1 cellular context compared by ENCODE assay signal in genomic region chr14:94381149-94382030, GRCh38.
TF ChIP-seq lines count a peak whose summit lies in the region.

No MANE protein-coding gene starts in this region.

TF ChIP-seq in HepG2, 621 proteins besides CTCF, POLR2A, EP300 and RAD21:
- TF ChIP-seq ZBTB8A (CRISPR knock-in tag; IDR thresholded peaks at IDR 0.05; ENCODE audit: borderline replicate concordance, low read depth) (no peak), POGK (CRISPR knock-in tag; conservative IDR thresholded peaks at IDR 0.05) (no peak), ESRRA (CRISPR knock-in tag; IDR thresholded peaks at IDR 0.05; ENCODE audit: low read depth) (no peak), POLR2AphosphoS2 (IDR thresholded peaks at IDR 0.05; ENCODE audit: low read depth, low read length) (0 out of 2 replicates have a peak, but pooled peaks have one; percentile 58), ZBED4 (CRISPR knock-in tag; IDR thresholded peaks at IDR 0.05; ENCODE audit: borderline replicate concordance) (no peak), AGO2 (optimal IDR thresholded peaks at IDR 0.05; ENCODE audit: low read depth, low read length) (peak; percentile 95), RBAK (CRISPR knock-in tag; IDR thresholded peaks at IDR 0.05) (no peak), MAFK (conservative IDR thresholded peaks at IDR 0.05 in 1 of 2, IDR thresholded peaks at IDR 0.05 in 1 of 2; ENCODE audit: low read length in 2 of 2) (no peak), YEATS4 (CRISPR knock-in tag; IDR thresholded peaks at IDR 0.05; ENCODE audit: borderline replicate concordance) (no peak), RFXAP (CRISPR knock-in tag; IDR thresholded peaks at IDR 0.05; ENCODE audit: borderline replicate concordance) (no peak), IRF2 (CRISPR knock-in tag; IDR thresholded peaks at IDR 0.05) (0 out of 2 replicates have a peak, but pooled peaks have one; percentile 12), POGZ (CRISPR knock-in tag; IDR thresholded peaks at IDR 0.05) (no peak), POLR2AphosphoS5 (IDR thresholded peaks at IDR 0.05; ENCODE audit: low read depth, low read length) (peak; percentile 64), RBM22 (optimal IDR thresholded peaks at IDR 0.05; ENCODE audit: low read length) (peak; percentile 96), HOXA7 (CRISPR knock-in tag; IDR thresholded peaks at IDR 0.05) (no peak), HNRNPH1 (optimal IDR thresholded peaks at IDR 0.05; ENCODE audit: low read depth, low read length) (peak; percentile 85), RBFOX2 (IDR thresholded peaks at IDR 0.05; ENCODE audit: low read depth, low read length) (peak; percentile 78), PAF1 (CRISPR knock-in tag; IDR thresholded peaks at IDR 0.05) (peak; percentile 3; the same call in 1 of the 2 replicates), ZNF83 (CRISPR knock-in tag; IDR thresholded peaks at IDR 0.05; ENCODE audit: borderline replicate concordance) (0 out of 2 replicates have a peak, but pooled peaks have one; percentile 30), ZNF33B (CRISPR knock-in tag; IDR thresholded peaks at IDR 0.05) (0 out of 2 replicates have a peak, but pooled peaks have one; percentile 54), SP1 (IDR thresholded peaks at IDR 0.05) (no peak), SP1 (CRISPR knock-in tag; IDR thresholded peaks at IDR 0.05) (no peak), MZF1 (CRISPR knock-in tag; IDR thresholded peaks at IDR 0.05; ENCODE audit: borderline replicate concordance) (no peak), ZC3H13 (CRISPR knock-in tag; IDR thresholded peaks at IDR 0.05) (peak; percentile 90; the same call in 1 of the 2 replicates), POLR2G (IDR thresholded peaks at IDR 0.05; ENCODE audit: low read depth, low read length) (peak; percentile 70), ZNF44 (CRISPR knock-in tag; IDR thresholded peaks at IDR 0.05) (0 out of 2 replicates have a peak, but pooled peaks have one; percentile 37), ZNF687 (CRISPR knock-in tag; IDR thresholded peaks at IDR 0.05) (peak; percentile 30; the same call in 1 of the 2 replicates), KAT8 (CRISPR knock-in tag; IDR thresholded peaks at IDR 0.05) (no peak), FUBP1 (CRISPR knock-in tag; IDR thresholded peaks at IDR 0.05; ENCODE audit: borderline replicate concordance) (0 out of 2 replicates have a peak, but pooled peaks have one; percentile 23), MAX (IDR thresholded peaks at IDR 0.05) (no peak; the same call in 1 of the 2 replicates)
- TF ChIP-seq, protein P1, sequence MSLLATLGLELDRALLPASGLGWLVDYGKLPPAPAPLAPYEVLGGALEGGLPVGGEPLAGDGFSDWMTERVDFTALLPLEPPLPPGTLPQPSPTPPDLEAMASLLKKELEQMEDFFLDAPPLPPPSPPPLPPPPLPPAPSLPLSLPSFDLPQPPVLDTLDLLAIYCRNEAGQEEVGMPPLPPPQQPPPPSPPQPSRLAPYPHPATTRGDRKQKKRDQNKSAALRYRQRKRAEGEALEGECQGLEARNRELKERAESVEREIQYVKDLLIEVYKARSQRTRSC (CRISPR knock-in tag; IDR thresholded peaks at IDR 0.05; ENCODE audit: low read depth) = no peak
